ENCODE assay signal across 11 cellular contexts in the genomic region with DNA sequence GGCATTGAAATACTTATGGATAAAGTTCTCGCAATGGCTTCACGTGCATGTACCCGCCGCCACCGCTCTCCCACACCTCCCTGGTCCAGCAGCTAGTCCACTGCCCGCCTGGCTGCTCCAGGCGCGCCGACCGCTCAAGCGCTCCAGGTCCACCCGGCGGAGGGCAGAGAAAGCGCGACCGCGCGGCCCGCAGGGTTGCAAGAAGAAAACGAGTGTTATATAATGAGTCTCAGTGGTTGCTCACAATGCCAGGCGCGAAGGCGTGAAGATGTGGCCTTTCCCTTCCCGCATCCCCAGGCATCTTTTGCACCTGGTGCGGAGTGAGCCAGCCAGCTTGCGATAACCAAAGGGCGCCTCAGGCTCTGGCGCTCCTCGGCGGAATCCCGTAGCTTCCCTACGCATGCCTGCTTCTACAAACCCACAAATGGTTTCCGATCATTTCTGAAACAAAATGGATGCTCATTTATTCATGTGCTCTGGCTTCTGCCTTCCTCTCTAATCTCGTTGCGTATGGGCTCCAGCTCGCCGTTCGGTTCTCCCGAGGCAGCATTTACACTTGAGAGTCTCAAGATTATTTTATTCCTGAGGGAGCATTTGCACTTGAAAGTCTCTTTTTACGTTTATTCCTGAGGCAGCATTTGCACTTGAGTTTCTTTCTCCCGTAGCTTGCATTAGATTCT. TPM values are rescaled to one million over a fixed set of nuclear protein-coding genes. Genes with fewer than 3 reads are reported as not detected.
DNase-seq lines count a peak whose midpoint lies in the region; ATAC-seq and TF ChIP-seq lines count a peak whose summit lies in the region.
"Had no signal": no experiment of that assay in that cellular context is flagged by ENCODE, and none has a peak within 500 bp of the region (broad histone marks: within the 10 kb centered on the region; RNA-seq: fewer than 3 reads in every experiment).

No MANE protein-coding gene starts in this region.

- CTCF ChIA-PET in MCF 10A (lab: Yijun Ruan, JAX) = no interaction called here

- intact Hi-C loops in natural killer cell (cut with micrococcal nuclease) = loop anchor here (5.0 kb wide), 1 partner anchor 39 kb away; the partner anchor contains the start of gene CDKN2B
- intact Hi-C loops in stomach (cut with DNase I; ENCODE audit: low total_unique reads) = no loop called here
- intact Hi-C loops in MCF 10A (cut with micrococcal nuclease) = no loop called here

- TF ChIP-seq CTCF in natural killer cell (IDR thresholded peaks at IDR 0.05) (no peak), astrocyte of the cerebellum (IDR thresholded peaks at IDR 0.05; ENCODE audit: low read depth, low read length, missing control alignments) (no peak), stomach (IDR thresholded peaks at IDR 0.05) (no peak), MCF 10A (IDR thresholded peaks at IDR 0.05; ENCODE audit: unreplicated experiment) (no peak)

- H3K9me3 ChIP-seq in stomach = peaks cover 0 to 36% (median 17%) of the 10 kb centered on the region in 4 donors

- no peak for ATAC-seq in natural killer cell treated with Interleukin-12 subunit alpha and Interleukin-12 subunit beta and Interleukin-15 and Interleukin-18, amount 100 ng/mL, for 72 hours
- no peak for ATAC-seq in natural killer cell

- H3K36me3 ChIP-seq in stomach = no peaks in the 10 kb centered on the region

- peaks cover 38 to 49% of the 10 kb centered on the region in 2 donors for H3K4me1 Mint-ChIP-seq in natural killer cell treated with Interleukin-12 subunit alpha and Interleukin-12 subunit beta and Interleukin-15 and Interleukin-18, amount 100 ng/mL, for 72 hours (ENCODE audit: low read depth in 2 of 2)
- H3K4me1 Mint-ChIP-seq in natural killer cell = peaks cover 28 to 38% of the 10 kb centered on the region in 2 donors
- H3K4me1 Mint-ChIP-seq in MCF 10A (ENCODE audit: insufficient read depth, unreplicated experiment) = no peaks in the 10 kb centered on the region

- H3K27me3 ChIP-seq in stomach = peaks cover 51 to 100% (median 89%) of the 10 kb centered on the region in 3 donors

- H3K4me3 Mint-ChIP-seq in natural killer cell treated with Interleukin-12 subunit alpha and Interleukin-12 subunit beta and Interleukin-15 and Interleukin-18, amount 100 ng/mL, for 72 hours = peak overlapping the region; percentile 43
- H3K4me3 Mint-ChIP-seq in natural killer cell (no peak overlapping the region), MCF 10A (ENCODE audit: unreplicated experiment) (no peak overlapping the region)

- H3K4me3 ChIP-seq in astrocyte of the cerebellum (ENCODE audit: low read depth, low read length) = peak overlapping the region; percentile 1
- no peak overlapping the region for H3K4me3 ChIP-seq in stomach

- POLR2A ChIA-PET in MCF 10A (lab: Yijun Ruan, JAX) = no interaction called here

- peaks cover 68 to 90% of the 10 kb centered on the region in 2 donors for H3K27me3 Mint-ChIP-seq in natural killer cell treated with Interleukin-12 subunit alpha and Interleukin-12 subunit beta and Interleukin-15 and Interleukin-18, amount 100 ng/mL, for 72 hours
- H3K27me3 Mint-ChIP-seq in natural killer cell (ENCODE audit: low read depth in 2 of 2) (peaks cover 77 to 97% of the 10 kb centered on the region in 2 donors), MCF 10A (ENCODE audit: insufficient read depth, unreplicated experiment) (no peaks in the 10 kb centered on the region)

- 7 to 14% (median 13%) methylated on average over 40 to 41 of the region's 41 CpGs for WGBS in stomach, 5 donors

- no peak for TF ChIP-seq POLR2A in stomach (IDR thresholded peaks at IDR 0.05)

- BruUV-seq in MCF 10A (replicated peaks; lab: Mats Ljungman, UMichigan) = no TSS peak

- DNase-seq in natural killer cell treated with Interleukin-12 subunit alpha and Interleukin-12 subunit beta and Interleukin-15 and Interleukin-18, amount 100 ng/mL, for 72 hours (ENCODE audit: low spot score) = no peak
- DNase-seq in natural killer cell (no peak), astrocyte of the cerebellum (ENCODE audit: low read depth) (no peak), left kidney (ENCODE audit: low read depth, low spot score) (peak; percentile 68), stomach (no peak), pons (ENCODE audit: low spot score) (no peak), midbrain (lab: John Stamatoyannopoulos, UW) (no peak), MCF 10A (ENCODE audit: unreplicated experiment) (no peak)
- DNase-seq: effector CD4-positive, alpha-beta T cell; NCI-H510A had no signal

- in situ Hi-C loops in astrocyte of the cerebellum (cut with HindIII; ENCODE audit: low sequenced_read_pairs) = no loop called here

- no peaks in the 10 kb centered on the region for H3K9me3 Mint-ChIP-seq in natural killer cell treated with Interleukin-12 subunit alpha and Interleukin-12 subunit beta and Interleukin-15 and Interleukin-18, amount 100 ng/mL, for 72 hours
- peaks cover 0 to 8% of the 10 kb centered on the region in 2 donors for H3K9me3 Mint-ChIP-seq in natural killer cell
- no peaks in the 10 kb centered on the region for H3K9me3 Mint-ChIP-seq in MCF 10A (ENCODE audit: unreplicated experiment)

- peaks cover 32% of the 10 kb centered on the region for H3K36me3 Mint-ChIP-seq in natural killer cell treated with Interleukin-12 subunit alpha and Interleukin-12 subunit beta and Interleukin-15 and Interleukin-18, amount 100 ng/mL, for 72 hours
- H3K36me3 Mint-ChIP-seq in natural killer cell (peaks cover 7% of the 10 kb centered on the region), MCF 10A (ENCODE audit: insufficient read depth, unreplicated experiment) (no peaks in the 10 kb centered on the region)

- H3K27ac Mint-ChIP-seq in natural killer cell treated with Interleukin-12 subunit alpha and Interleukin-12 subunit beta and Interleukin-15 and Interleukin-18, amount 100 ng/mL, for 72 hours = peak overlapping the region; percentile 0 to 30
- H3K27ac Mint-ChIP-seq in natural killer cell = peak overlapping the region in 1 of 2 donors; percentile 40
- H3K27ac Mint-ChIP-seq in MCF 10A (ENCODE audit: low read depth, unreplicated experiment) = no peak overlapping the region

- TF ChIP-seq EP300 in stomach (IDR thresholded peaks at IDR 0.05) = no peak

- no peak overlapping the region for H3K27ac ChIP-seq in stomach
- H3K27ac ChIP-seq: KMS-11 had no signal

- peaks cover 11 to 43% (median 32%) of the 10 kb centered on the region in 4 donors for H3K4me1 ChIP-seq in stomach

RNA-seq across cellular contexts. Expression of gene CDKN2A, which starts 25.7 kb away (rescaled TPM):
- 10 to 100 TPM in 1 of 2 donors, 1 to 10 TPM in 1; 3.9 to 15.7 TPM for total RNA-seq in natural killer cell treated with Interleukin-12 subunit alpha and Interleukin-12 subunit beta and Interleukin-15 and Interleukin-18, amount 100 ng/mL, for 72 hours
- total RNA-seq in natural killer cell = 1 to 10 TPM; 3.5 to 7.7 (median 3.8) TPM
- 10 to 100 TPM in 1 of 5 donors, under 1 TPM in 1, not detected in 3; 0.73 to 47.3 TPM for total RNA-seq in stomach
- 1 to 10 TPM in 2 of 3 donors, not detected in 1; 1.9 to 3.2 TPM for polyA plus RNA-seq in stomach
- not detected in 2 replicates for total RNA-seq in MCF 10A (2022)

RNA-seq across cellular contexts. Expression of gene CDKN2B-AS1, which starts 26.1 kb away (rescaled TPM):
- total RNA-seq in natural killer cell treated with Interleukin-12 subunit alpha and Interleukin-12 subunit beta and Interleukin-15 and Interleukin-18, amount 100 ng/mL, for 72 hours = 1 to 10 TPM; 2.0 to 2.4 TPM
- total RNA-seq in natural killer cell = 1 to 10 TPM; 2.6 to 4.3 (median 3.1) TPM
- total RNA-seq in stomach = 1 to 10 TPM in 2 of 5 donors, under 1 TPM in 1, not detected in 2; 0.73 to 1.6 (median 1.4) TPM
- polyA plus RNA-seq in stomach = 1 to 10 TPM in 1 of 3 donors, under 1 TPM in 1, not detected in 1; 0.48 to 1.1 TPM
- not detected in 2 replicates for total RNA-seq in MCF 10A (2022)

RNA-seq across cellular contexts. Expression of gene CDKN2B, which starts 40.6 kb away (rescaled TPM):
- 1 to 10 TPM; 1.6 to 5.0 TPM for total RNA-seq in natural killer cell treated with Interleukin-12 subunit alpha and Interleukin-12 subunit beta and Interleukin-15 and Interleukin-18, amount 100 ng/mL, for 72 hours
- total RNA-seq in natural killer cell (under 1 TPM in 2 of 3 donors, not detected in 1; 0.16 to 0.30 TPM), stomach (100 to 1,000 TPM in 1 of 5 donors, 1 to 10 TPM in 2, under 1 TPM in 1, not detected in 1; 0.58 to 152 (median 3.6) TPM), MCF 10A (2022) (not detected in 2 replicates)
- polyA plus RNA-seq in stomach = 10 to 100 TPM in 1 of 3 donors, 1 to 10 TPM in 2; 4.7 to 12.8 (median 8.6) TPM
